ENCODE assay signal across 1 cellular context in the genomic region with DNA sequence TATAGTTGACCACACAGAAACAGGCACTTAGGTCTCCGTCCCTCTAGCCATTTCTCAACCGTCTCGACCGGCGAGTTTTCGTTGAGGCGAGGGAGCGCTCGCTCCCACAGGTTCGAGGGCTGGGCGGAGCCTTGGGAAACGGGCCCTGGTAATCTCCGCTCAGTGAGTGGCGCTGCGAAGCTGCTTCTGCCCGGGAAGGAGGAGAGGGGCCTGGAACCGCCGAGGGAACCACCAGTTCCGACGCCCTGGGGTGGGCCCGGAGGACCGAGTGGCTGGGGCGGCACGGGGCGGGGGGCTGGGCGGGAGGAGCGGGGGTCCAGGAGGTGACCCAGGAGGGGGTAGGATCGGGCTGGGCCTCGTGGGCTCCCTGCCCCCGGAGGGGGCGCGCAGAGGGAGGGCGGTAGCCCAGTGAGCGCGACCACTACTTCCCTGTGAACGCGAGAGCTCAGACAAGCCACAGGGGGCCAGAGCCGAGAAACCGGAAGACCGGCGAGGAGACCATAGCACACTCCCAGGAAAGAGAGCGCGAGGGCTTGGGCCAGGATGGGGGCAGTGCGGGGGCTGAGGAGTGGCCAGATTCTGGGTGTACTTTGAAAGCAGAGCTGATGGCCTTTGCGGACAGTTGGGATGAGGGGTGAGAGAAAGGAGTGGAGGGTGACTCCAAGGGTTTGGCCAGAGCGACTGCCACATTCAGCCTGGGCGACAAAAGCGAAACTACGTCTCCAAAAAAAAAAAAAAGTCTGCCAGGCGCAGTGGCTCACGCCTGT.
TF ChIP-seq lines count a peak whose summit lies in the region.

No MANE protein-coding gene starts in this region.

TF ChIP-seq in HepG2, 621 proteins besides CTCF, POLR2A, EP300 and RAD21 (continued from another document and continues in another):
- peak; percentile 49; the same call in 1 of the 2 replicates for TF ChIP-seq GATA4 (IDR thresholded peaks at IDR 0.05; ENCODE audit: borderline replicate concordance, low read depth)
- no peak for TF ChIP-seq ZNF234 (CRISPR knock-in tag; conservative IDR thresholded peaks at IDR 0.05)
- peak; percentile 54; the same call in 1 of the 2 replicates for TF ChIP-seq NR2C2 (CRISPR knock-in tag; IDR thresholded peaks at IDR 0.05; ENCODE audit: borderline replicate concordance)
- TF ChIP-seq FOXC1 (CRISPR knock-in tag; IDR thresholded peaks at IDR 0.05; ENCODE audit: borderline replicate concordance): no peak; the same call in 1 of the 2 replicates
- no peak; the same call in 1 of the 2 replicates for TF ChIP-seq IRF2 (CRISPR knock-in tag; IDR thresholded peaks at IDR 0.05)
- peak; percentile 53; the same call in 1 of the 2 replicates for TF ChIP-seq ZC3H13 (CRISPR knock-in tag; IDR thresholded peaks at IDR 0.05)
- TF ChIP-seq ZNF383 (CRISPR knock-in tag; IDR thresholded peaks at IDR 0.05; ENCODE audit: borderline replicate concordance): no peak
- 0 out of 2 replicates have a peak, but pooled peaks have one; percentile 0 for TF ChIP-seq ZNF724P (CRISPR knock-in tag; IDR thresholded peaks at IDR 0.05; ENCODE audit: borderline replicate concordance)
- TF ChIP-seq, protein P1, sequence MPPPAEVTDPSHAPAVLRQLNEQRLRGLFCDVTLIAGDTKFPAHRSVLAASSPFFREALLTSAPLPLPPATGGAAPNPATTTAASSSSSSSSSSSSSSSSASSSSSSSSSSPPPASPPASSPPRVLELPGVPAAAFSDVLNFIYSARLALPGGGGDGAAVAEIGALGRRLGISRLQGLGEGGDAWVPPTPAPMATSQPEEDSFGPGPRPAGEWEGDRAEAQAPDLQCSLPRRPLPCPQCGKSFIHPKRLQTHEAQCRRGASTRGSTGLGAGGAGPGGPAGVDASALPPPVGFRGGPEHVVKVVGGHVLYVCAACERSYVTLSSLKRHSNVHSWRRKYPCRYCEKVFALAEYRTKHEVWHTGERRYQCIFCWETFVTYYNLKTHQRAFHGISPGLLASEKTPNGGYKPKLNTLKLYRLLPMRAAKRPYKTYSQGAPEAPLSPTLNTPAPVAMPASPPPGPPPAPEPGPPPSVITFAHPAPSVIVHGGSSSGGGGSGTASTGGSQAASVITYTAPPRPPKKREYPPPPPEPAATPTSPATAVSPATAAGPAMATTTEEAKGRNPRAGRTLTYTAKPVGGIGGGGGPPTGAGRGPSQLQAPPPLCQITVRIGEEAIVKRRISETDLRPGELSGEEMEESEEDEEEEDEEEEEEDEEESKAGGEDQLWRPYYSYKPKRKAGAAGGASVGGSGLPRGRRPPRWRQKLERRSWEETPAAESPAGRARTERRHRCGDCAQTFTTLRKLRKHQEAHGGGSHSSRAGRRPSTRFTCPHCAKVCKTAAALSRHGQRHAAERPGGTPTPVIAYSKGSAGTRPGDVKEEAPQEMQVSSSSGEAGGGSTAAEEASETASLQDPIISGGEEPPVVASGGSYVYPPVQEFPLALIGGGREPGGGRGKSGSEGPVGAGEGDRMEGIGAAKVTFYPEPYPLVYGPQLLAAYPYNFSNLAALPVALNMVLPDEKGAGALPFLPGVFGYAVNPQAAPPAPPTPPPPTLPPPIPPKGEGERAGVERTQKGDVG (CRISPR knock-in tag; IDR thresholded peaks at IDR 0.05; ENCODE audit: borderline replicate concordance): 0 out of 2 replicates have a peak, but pooled peaks have one; percentile 84
- TF ChIP-seq, protein P2, sequence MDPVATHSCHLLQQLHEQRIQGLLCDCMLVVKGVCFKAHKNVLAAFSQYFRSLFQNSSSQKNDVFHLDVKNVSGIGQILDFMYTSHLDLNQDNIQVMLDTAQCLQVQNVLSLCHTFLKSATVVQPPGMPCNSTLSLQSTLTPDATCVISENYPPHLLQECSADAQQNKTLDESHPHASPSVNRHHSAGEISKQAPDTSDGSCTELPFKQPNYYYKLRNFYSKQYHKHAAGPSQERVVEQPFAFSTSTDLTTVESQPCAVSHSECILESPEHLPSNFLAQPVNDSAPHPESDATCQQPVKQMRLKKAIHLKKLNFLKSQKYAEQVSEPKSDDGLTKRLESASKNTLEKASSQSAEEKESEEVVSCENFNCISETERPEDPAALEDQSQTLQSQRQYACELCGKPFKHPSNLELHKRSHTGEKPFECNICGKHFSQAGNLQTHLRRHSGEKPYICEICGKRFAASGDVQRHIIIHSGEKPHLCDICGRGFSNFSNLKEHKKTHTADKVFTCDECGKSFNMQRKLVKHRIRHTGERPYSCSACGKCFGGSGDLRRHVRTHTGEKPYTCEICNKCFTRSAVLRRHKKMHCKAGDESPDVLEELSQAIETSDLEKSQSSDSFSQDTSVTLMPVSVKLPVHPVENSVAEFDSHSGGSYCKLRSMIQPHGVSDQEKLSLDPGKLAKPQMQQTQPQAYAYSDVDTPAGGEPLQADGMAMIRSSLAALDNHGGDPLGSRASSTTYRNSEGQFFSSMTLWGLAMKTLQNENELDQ (CRISPR knock-in tag; IDR thresholded peaks at IDR 0.05; ENCODE audit: borderline replicate concordance): 0 out of 2 replicates have a peak, but pooled peaks have one; percentile 47
- TF ChIP-seq KDM3A (CRISPR knock-in tag; IDR thresholded peaks at IDR 0.05; ENCODE audit: low read depth): peak; percentile 99
- peak; percentile 1; the same call in 1 of the 2 replicates for TF ChIP-seq SPEN (CRISPR knock-in tag; IDR thresholded peaks at IDR 0.05; ENCODE audit: low read depth)
- TF ChIP-seq ZNF354B (CRISPR knock-in tag; IDR thresholded peaks at IDR 0.05): 0 out of 2 replicates have a peak, but pooled peaks have one; percentile 43
- TF ChIP-seq ZNF121 (CRISPR knock-in tag; IDR thresholded peaks at IDR 0.05): peak; percentile 7
- no peak; the same call in 1 of the 2 replicates for TF ChIP-seq ZNF839 (CRISPR knock-in tag; IDR thresholded peaks at IDR 0.05; ENCODE audit: borderline replicate concordance)
- TF ChIP-seq NKX3-1 (CRISPR knock-in tag; IDR thresholded peaks at IDR 0.05): no peak
- TF ChIP-seq, protein P3, sequence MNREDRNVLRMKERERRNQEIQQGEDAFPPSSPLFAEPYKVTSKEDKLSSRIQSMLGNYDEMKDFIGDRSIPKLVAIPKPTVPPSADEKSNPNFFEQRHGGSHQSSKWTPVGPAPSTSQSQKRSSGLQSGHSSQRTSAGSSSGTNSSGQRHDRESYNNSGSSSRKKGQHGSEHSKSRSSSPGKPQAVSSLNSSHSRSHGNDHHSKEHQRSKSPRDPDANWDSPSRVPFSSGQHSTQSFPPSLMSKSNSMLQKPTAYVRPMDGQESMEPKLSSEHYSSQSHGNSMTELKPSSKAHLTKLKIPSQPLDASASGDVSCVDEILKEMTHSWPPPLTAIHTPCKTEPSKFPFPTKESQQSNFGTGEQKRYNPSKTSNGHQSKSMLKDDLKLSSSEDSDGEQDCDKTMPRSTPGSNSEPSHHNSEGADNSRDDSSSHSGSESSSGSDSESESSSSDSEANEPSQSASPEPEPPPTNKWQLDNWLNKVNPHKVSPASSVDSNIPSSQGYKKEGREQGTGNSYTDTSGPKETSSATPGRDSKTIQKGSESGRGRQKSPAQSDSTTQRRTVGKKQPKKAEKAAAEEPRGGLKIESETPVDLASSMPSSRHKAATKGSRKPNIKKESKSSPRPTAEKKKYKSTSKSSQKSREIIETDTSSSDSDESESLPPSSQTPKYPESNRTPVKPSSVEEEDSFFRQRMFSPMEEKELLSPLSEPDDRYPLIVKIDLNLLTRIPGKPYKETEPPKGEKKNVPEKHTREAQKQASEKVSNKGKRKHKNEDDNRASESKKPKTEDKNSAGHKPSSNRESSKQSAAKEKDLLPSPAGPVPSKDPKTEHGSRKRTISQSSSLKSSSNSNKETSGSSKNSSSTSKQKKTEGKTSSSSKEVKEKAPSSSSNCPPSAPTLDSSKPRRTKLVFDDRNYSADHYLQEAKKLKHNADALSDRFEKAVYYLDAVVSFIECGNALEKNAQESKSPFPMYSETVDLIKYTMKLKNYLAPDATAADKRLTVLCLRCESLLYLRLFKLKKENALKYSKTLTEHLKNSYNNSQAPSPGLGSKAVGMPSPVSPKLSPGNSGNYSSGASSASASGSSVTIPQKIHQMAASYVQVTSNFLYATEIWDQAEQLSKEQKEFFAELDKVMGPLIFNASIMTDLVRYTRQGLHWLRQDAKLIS (CRISPR knock-in tag; IDR thresholded peaks at IDR 0.05): peak; percentile 26; the same call in 1 of the 2 replicates
- TF ChIP-seq KLF16 (CRISPR knock-in tag; IDR thresholded peaks at IDR 0.05): peak in 1 of 2 experiments; percentile 34; a peak in 1 of 4 replicates
- no peak for TF ChIP-seq TEAD2 (CRISPR knock-in tag; IDR thresholded peaks at IDR 0.05)
- TF ChIP-seq, protein P4, sequence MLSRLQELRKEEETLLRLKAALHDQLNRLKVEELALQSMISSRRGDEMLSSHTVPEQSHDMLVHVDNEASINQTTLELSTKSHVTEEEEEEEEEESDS (CRISPR knock-in tag; IDR thresholded peaks at IDR 0.05; ENCODE audit: borderline replicate concordance): no peak; the same call in 1 of the 2 replicates
- TF ChIP-seq, protein P5, sequence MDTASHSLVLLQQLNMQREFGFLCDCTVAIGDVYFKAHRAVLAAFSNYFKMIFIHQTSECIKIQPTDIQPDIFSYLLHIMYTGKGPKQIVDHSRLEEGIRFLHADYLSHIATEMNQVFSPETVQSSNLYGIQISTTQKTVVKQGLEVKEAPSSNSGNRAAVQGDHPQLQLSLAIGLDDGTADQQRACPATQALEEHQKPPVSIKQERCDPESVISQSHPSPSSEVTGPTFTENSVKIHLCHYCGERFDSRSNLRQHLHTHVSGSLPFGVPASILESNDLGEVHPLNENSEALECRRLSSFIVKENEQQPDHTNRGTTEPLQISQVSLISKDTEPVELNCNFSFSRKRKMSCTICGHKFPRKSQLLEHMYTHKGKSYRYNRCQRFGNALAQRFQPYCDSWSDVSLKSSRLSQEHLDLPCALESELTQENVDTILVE (CRISPR knock-in tag; IDR thresholded peaks at IDR 0.05): peak; percentile 33; the same call in 1 of the 2 replicates
- TF ChIP-seq, protein P6, sequence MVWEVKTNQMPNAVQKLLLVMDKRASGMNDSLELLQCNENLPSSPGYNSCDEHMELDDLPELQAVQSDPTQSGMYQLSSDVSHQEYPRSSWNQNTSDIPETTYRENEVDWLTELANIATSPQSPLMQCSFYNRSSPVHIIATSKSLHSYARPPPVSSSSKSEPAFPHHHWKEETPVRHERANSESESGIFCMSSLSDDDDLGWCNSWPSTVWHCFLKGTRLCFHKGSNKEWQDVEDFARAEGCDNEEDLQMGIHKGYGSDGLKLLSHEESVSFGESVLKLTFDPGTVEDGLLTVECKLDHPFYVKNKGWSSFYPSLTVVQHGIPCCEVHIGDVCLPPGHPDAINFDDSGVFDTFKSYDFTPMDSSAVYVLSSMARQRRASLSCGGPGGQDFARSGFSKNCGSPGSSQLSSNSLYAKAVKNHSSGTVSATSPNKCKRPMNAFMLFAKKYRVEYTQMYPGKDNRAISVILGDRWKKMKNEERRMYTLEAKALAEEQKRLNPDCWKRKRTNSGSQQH (CRISPR knock-in tag; IDR thresholded peaks at IDR 0.05; ENCODE audit: low read depth): no peak
- TF ChIP-seq, protein P7, sequence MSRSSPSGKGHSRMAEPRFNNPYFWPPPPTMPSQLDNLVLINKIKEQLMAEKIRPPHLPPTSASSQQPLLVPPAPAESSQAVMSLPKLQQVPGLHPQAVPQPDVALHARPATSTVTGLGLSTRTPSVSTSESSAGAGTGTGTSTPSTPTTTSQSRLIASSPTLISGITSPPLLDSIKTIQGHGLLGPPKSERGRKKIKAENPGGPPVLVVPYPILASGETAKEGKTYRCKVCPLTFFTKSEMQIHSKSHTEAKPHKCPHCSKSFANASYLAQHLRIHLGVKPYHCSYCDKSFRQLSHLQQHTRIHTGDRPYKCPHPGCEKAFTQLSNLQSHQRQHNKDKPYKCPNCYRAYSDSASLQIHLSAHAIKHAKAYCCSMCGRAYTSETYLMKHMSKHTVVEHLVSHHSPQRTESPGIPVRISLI (CRISPR knock-in tag; IDR thresholded peaks at IDR 0.05; ENCODE audit: borderline replicate concordance): peak; percentile 91
- no peak for TF ChIP-seq ZNF644 (CRISPR knock-in tag; IDR thresholded peaks at IDR 0.05; ENCODE audit: low read depth)
- TF ChIP-seq FOXA1 (IDR thresholded peaks at IDR 0.05): no peak
- no peak for TF ChIP-seq FOXA1 (CRISPR knock-in tag; IDR thresholded peaks at IDR 0.05)
- TF ChIP-seq, protein P8, sequence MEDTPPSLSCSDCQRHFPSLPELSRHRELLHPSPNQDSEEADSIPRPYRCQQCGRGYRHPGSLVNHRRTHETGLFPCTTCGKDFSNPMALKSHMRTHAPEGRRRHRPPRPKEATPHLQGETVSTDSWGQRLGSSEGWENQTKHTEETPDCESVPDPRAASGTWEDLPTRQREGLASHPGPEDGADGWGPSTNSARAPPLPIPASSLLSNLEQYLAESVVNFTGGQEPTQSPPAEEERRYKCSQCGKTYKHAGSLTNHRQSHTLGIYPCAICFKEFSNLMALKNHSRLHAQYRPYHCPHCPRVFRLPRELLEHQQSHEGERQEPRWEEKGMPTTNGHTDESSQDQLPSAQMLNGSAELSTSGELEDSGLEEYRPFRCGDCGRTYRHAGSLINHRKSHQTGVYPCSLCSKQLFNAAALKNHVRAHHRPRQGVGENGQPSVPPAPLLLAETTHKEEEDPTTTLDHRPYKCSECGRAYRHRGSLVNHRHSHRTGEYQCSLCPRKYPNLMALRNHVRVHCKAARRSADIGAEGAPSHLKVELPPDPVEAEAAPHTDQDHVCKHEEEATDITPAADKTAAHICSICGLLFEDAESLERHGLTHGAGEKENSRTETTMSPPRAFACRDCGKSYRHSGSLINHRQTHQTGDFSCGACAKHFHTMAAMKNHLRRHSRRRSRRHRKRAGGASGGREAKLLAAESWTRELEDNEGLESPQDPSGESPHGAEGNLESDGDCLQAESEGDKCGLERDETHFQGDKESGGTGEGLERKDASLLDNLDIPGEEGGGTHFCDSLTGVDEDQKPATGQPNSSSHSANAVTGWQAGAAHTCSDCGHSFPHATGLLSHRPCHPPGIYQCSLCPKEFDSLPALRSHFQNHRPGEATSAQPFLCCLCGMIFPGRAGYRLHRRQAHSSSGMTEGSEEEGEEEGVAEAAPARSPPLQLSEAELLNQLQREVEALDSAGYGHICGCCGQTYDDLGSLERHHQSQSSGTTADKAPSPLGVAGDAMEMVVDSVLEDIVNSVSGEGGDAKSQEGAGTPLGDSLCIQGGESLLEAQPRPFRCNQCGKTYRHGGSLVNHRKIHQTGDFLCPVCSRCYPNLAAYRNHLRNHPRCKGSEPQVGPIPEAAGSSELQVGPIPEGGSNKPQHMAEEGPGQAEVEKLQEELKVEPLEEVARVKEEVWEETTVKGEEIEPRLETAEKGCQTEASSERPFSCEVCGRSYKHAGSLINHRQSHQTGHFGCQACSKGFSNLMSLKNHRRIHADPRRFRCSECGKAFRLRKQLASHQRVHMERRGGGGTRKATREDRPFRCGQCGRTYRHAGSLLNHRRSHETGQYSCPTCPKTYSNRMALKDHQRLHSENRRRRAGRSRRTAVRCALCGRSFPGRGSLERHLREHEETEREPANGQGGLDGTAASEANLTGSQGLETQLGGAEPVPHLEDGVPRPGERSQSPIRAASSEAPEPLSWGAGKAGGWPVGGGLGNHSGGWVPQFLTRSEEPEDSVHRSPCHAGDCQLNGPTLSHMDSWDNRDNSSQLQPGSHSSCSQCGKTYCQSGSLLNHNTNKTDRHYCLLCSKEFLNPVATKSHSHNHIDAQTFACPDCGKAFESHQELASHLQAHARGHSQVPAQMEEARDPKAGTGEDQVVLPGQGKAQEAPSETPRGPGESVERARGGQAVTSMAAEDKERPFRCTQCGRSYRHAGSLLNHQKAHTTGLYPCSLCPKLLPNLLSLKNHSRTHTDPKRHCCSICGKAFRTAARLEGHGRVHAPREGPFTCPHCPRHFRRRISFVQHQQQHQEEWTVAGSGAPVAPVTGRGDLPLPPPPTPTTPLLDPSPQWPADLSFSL (CRISPR knock-in tag; IDR thresholded peaks at IDR 0.05): peak; percentile 65; the same call in 1 of the 2 replicates
- TF ChIP-seq ZNF7 (CRISPR knock-in tag; IDR thresholded peaks at IDR 0.05): no peak
- 0 out of 2 replicates have a peak, but pooled peaks have one; percentile 50 for TF ChIP-seq NCOA1 (CRISPR knock-in tag; IDR thresholded peaks at IDR 0.05)
- TF ChIP-seq ZNF567 (CRISPR knock-in tag; IDR thresholded peaks at IDR 0.05; ENCODE audit: borderline replicate concordance): no peak
- no peak for TF ChIP-seq ZNF841 (CRISPR knock-in tag; IDR thresholded peaks at IDR 0.05; ENCODE audit: borderline replicate concordance)
- no peak for TF ChIP-seq AGO1 (IDR thresholded peaks at IDR 0.05; ENCODE audit: low read depth, low read length, poor library complexity, severe bottlenecking)
- no peak; the same call in 1 of the 2 replicates for TF ChIP-seq CHD4 (IDR thresholded peaks at IDR 0.05; ENCODE audit: borderline replicate concordance, low read length)
